ENCODE assay signal across 12 cellular contexts in genomic region chr2:51795248-51795888, GRCh38.
DNase-seq lines count a peak whose midpoint lies in the region; ATAC-seq lines count a peak whose summit lies in the region.
"Had no signal": no experiment of that assay in that cellular context is flagged by ENCODE, and none has a peak within 500 bp of the region (broad histone marks: within the 10 kb centered on the region; RNA-seq: fewer than 3 reads in every experiment).

No MANE protein-coding gene starts in this region.

- no peaks in the 10 kb centered on the region for H3K27me3 Mint-ChIP-seq in stimulated activated naive CD8-positive, alpha-beta T cell treated with anti-CD3 and anti-CD28 coated beads, Interleukin-15, amount 100 ng/mL, for 72 hours
- H3K27me3 Mint-ChIP-seq: CD4-positive, CD25-positive, alpha-beta regulatory T cell had no signal

- no peaks in the 10 kb centered on the region for H3K4me1 Mint-ChIP-seq in stimulated activated naive CD8-positive, alpha-beta T cell treated with anti-CD3 and anti-CD28 coated beads, Interleukin-15, amount 100 ng/mL, for 72 hours

- H3K4me3 ChIP-seq in ectodermal cell (ENCODE audit: insufficient read depth, low read depth, low read length), result no peak overlapping the region
- H3K4me3 ChIP-seq: psoas muscle had no signal

- peaks cover 26 to 51% of the 10 kb centered on the region in 2 donors for H3K9me3 Mint-ChIP-seq in stimulated activated naive CD8-positive, alpha-beta T cell treated with anti-CD3 and anti-CD28 coated beads, Interleukin-15, amount 100 ng/mL, for 72 hours

- DNase-seq in stimulated activated naive CD8-positive, alpha-beta T cell treated with anti-CD3 and anti-CD28 coated beads, Interleukin-15, Interleukin-2, amounts not matched to agents 100 U/mL and 50 U/mL, for 24 hours, result peak; percentile 9
- no peak for DNase-seq in stimulated activated naive CD8-positive, alpha-beta T cell treated with anti-CD3 and anti-CD28 coated beads, Interleukin-15, amount 100 ng/mL, for 72 hours
- DNase-seq in NCI-H345 treated with DMSO at 0.1 percent for 48 hours (lab: John Stamatoyannopoulos, UW; ENCODE audit: unreplicated experiment) (peak; percentile 96), NCI-H1105 treated with DMSO at 0.1 percent for 48 hours (lab: John Stamatoyannopoulos, UW) (no peak), amygdala (lab: John Stamatoyannopoulos, UW) (no peak), GM19240 (ENCODE audit: insufficient read length, low spot score) (no peak), NCI-H226 (no peak)
- DNase-seq: CD4-positive, CD25-positive, alpha-beta regulatory T cell; psoas muscle; stimulated activated naive CD4-positive, alpha-beta T cell had no signal

- no peak for ATAC-seq in stimulated activated naive CD8-positive, alpha-beta T cell treated with anti-CD3 and anti-CD28 coated beads, Interleukin-15, Interleukin-2, amounts not matched to agents 100 U/mL and 50 U/mL, for 24 hours
- ATAC-seq in stimulated activated naive CD8-positive, alpha-beta T cell treated with anti-CD3 and anti-CD28 coated beads, Interleukin-15, amount 100 ng/mL, for 72 hours, result no peak
- ATAC-seq: psoas muscle had no signal

- 73% methylated on average over 6 of the region's 6 CpGs for WGBS in ectodermal cell, 2 experiments

- no peaks in the 10 kb centered on the region for H3K4me1 ChIP-seq in ectodermal cell (ENCODE audit: control insufficient read depth, insufficient read depth, low read length)
- H3K4me1 ChIP-seq: psoas muscle had no signal

- H3K36me3 ChIP-seq in ectodermal cell (ENCODE audit: control insufficient read depth, insufficient read depth, low read length), result no peaks in the 10 kb centered on the region

- no peak overlapping the region for H3K4me3 Mint-ChIP-seq in stimulated activated naive CD8-positive, alpha-beta T cell treated with anti-CD3 and anti-CD28 coated beads, Interleukin-15, amount 100 ng/mL, for 72 hours
- H3K4me3 Mint-ChIP-seq: CD4-positive, CD25-positive, alpha-beta regulatory T cell; T-helper 1 cell treated with Interleukin-12 subunit alpha and Interleukin-12 subunit beta and Interleukin-4 antibody, amounts not matched to agents 30 μg/mL and 1 μg/mL, for 36 hours had no signal

- H3K9me3 ChIP-seq in ectodermal cell (ENCODE audit: control insufficient read depth, low read length), result no peaks in the 10 kb centered on the region
- H3K9me3 ChIP-seq: psoas muscle had no signal

- peak overlapping the region; percentile 38 for H3K27ac ChIP-seq in ectodermal cell (ENCODE audit: insufficient read depth, low read depth, low read length, poor library complexity, severe bottlenecking)
- H3K27ac ChIP-seq: psoas muscle had no signal

- no peaks in the 10 kb centered on the region for H3K27me3 ChIP-seq in ectodermal cell (ENCODE audit: control insufficient read depth, insufficient read depth, low read length, poor library complexity, severe bottlenecking)

- no peak overlapping the region for H3K27ac Mint-ChIP-seq in stimulated activated naive CD8-positive, alpha-beta T cell treated with anti-CD3 and anti-CD28 coated beads, Interleukin-15, amount 100 ng/mL, for 72 hours
- H3K27ac Mint-ChIP-seq: CD4-positive, CD25-positive, alpha-beta regulatory T cell; T-helper 1 cell treated with Interleukin-12 subunit alpha and Interleukin-12 subunit beta and Interleukin-4 antibody, amounts not matched to agents 30 μg/mL and 1 μg/mL, for 36 hours had no signal

Comparison
In these comparisons a context has a peak if more than half of its experiments do, and no peak if none do; other contexts are left out.
1. DNase-seq: peak in stimulated activated naive CD8-positive, alpha-beta T cell treated with anti-CD3 and anti-CD28 coated beads, Interleukin-15, Interleukin-2, amounts not matched to agents 100 U/mL and 50 U/mL, for 24 hours (single experiment) and NCI-H345 treated with DMSO at 0.1 percent for 48 hours (single experiment); none in stimulated activated naive CD8-positive, alpha-beta T cell treated with anti-CD3 and anti-CD28 coated beads, Interleukin-15, amount 100 ng/mL, for 72 hours (0 of 2), NCI-H1105 treated with DMSO at 0.1 percent for 48 hours (single experiment), amygdala (0 of 56), GM19240 (single experiment) and NCI-H226 (single experiment).